1 cellular context compared by ENCODE assay signal in the genomic region with DNA sequence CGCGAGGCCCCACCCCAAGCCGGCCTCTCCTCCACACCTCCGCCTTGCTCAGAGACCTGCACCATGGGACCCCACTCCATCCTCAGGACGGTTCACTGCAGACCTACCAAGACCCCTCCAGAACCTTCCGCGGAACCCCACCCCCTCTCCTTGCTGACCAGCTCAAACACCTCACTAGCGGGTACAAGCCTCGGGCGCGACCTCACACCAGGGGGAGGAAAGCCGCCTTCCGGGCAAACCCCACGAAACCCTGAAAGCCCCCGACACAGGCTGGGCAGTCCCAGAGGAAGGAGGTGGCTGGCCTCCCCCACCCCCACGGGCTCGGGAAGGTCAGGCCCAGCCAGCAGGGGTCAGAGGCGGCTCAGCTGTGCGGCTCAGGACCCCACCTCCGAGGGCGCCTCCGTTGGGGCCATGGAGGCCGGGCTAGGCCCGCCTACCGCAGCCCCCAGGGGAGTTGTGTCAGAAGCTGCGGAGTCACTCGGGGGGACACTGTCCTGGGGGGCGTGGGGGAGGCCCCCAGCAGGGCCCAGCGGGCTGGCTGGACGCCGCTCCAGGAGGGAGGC.
A peak's percentile ranks its signal among the peaks of the same experiment; 100 is the strongest.
TF ChIP-seq lines count a peak whose summit lies in the region.

No MANE protein-coding gene starts in this region.

TF ChIP-seq in HepG2, 621 proteins besides CTCF, POLR2A, EP300 and RAD21:
- TF ChIP-seq TEAD2 (CRISPR knock-in tag; IDR thresholded peaks at IDR 0.05) (no peak), PREB (CRISPR knock-in tag; IDR thresholded peaks at IDR 0.05) (no peak), ZFP36 (IDR thresholded peaks at IDR 0.05; ENCODE audit: borderline replicate concordance, low read depth, low read length, partially characterized antibody) (no peak), DPF2 (CRISPR knock-in tag; IDR thresholded peaks at IDR 0.05; ENCODE audit: borderline replicate concordance, low read depth) (no peak), ELF4 (CRISPR knock-in tag; IDR thresholded peaks at IDR 0.05; ENCODE audit: borderline replicate concordance) (no peak), MTF2 (CRISPR knock-in tag; IDR thresholded peaks at IDR 0.05; ENCODE audit: borderline replicate concordance) (no peak), RBFOX2 (IDR thresholded peaks at IDR 0.05; ENCODE audit: low read depth, low read length) (peak; percentile 33), ATAD3A (CRISPR knock-in tag; IDR thresholded peaks at IDR 0.05) (no peak), ZNF34 (CRISPR knock-in tag; IDR thresholded peaks at IDR 0.05; ENCODE audit: borderline replicate concordance) (no peak), ARID2 (CRISPR knock-in tag; IDR thresholded peaks at IDR 0.05; ENCODE audit: borderline replicate concordance) (no peak), GLI4 (CRISPR knock-in tag; IDR thresholded peaks at IDR 0.05; ENCODE audit: borderline replicate concordance) (no peak), IRX3 (CRISPR knock-in tag; IDR thresholded peaks at IDR 0.05; ENCODE audit: borderline replicate concordance, low read depth) (no peak), AGO2 (optimal IDR thresholded peaks at IDR 0.05; ENCODE audit: low read depth, low read length) (peak; percentile 67), MYNN (CRISPR knock-in tag; IDR thresholded peaks at IDR 0.05; ENCODE audit: low read depth) (no peak), SP2 (CRISPR knock-in tag; IDR thresholded peaks at IDR 0.05) (no peak)
- TF ChIP-seq, protein P1, sequence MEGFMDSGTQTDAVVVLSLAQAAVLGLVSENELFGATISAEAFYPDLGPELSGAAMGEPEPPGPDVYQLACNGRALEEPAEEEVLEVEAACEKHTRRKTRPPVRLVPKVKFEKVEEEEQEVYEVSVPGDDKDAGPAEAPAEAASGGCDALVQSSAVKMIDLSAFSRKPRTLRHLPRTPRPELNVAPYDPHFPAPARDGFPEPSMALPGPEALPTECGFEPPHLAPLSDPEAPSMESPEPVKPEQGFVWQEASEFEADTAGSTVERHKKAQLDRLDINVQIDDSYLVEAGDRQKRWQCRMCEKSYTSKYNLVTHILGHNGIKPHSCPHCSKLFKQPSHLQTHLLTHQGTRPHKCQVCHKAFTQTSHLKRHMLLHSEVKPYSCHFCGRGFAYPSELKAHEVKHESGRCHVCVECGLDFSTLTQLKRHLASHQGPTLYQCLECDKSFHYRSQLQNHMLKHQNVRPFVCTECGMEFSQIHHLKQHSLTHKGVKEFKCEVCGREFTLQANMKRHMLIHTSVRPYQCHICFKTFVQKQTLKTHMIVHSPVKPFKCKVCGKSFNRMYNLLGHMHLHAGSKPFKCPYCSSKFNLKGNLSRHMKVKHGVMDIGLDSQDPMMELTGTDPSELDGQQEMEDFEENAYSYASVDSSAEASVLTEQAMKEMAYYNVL (CRISPR knock-in tag; IDR thresholded peaks at IDR 0.05; ENCODE audit: borderline replicate concordance), result no peak
TF ChIP-seq in HepG2: peak in this region for 2.
